ENCODE assay signal across 1 cellular context in the genomic region with DNA sequence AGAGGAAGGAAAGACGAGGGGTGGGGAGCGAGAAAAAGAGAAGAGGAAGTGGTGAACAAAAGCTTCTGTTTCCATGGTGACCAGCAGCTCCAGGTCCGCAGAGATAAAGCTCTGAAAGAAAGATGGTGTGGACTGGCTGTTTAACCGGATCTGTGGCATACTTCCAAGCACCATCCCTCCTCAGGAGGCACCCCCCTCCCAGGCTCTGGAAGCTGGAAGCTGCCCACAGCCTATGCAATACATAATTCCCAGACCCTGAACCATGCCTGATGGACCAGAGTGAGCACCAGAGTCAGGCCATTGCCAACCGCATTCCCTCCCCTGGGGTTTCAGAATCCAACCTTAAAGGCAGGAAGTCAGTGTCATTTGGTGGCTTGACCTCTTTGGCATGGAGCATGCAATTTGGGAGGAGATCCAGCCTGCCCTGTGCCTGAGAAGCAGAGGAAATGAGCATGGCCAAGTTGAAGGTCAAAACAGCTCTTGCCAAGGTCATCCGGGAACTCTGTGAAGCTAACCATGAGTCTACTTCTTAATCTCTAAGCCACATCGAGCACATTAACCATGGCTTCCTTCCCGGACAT.
A peak's percentile ranks its signal among the peaks of the same experiment; 100 is the strongest.
TF ChIP-seq lines count a peak whose summit lies in the region.

No MANE protein-coding gene starts in this region.

TF ChIP-seq in GM12878, 131 proteins besides CTCF, POLR2A, EP300 and RAD21 (continued from another document):
- TF ChIP-seq, protein P1, sequence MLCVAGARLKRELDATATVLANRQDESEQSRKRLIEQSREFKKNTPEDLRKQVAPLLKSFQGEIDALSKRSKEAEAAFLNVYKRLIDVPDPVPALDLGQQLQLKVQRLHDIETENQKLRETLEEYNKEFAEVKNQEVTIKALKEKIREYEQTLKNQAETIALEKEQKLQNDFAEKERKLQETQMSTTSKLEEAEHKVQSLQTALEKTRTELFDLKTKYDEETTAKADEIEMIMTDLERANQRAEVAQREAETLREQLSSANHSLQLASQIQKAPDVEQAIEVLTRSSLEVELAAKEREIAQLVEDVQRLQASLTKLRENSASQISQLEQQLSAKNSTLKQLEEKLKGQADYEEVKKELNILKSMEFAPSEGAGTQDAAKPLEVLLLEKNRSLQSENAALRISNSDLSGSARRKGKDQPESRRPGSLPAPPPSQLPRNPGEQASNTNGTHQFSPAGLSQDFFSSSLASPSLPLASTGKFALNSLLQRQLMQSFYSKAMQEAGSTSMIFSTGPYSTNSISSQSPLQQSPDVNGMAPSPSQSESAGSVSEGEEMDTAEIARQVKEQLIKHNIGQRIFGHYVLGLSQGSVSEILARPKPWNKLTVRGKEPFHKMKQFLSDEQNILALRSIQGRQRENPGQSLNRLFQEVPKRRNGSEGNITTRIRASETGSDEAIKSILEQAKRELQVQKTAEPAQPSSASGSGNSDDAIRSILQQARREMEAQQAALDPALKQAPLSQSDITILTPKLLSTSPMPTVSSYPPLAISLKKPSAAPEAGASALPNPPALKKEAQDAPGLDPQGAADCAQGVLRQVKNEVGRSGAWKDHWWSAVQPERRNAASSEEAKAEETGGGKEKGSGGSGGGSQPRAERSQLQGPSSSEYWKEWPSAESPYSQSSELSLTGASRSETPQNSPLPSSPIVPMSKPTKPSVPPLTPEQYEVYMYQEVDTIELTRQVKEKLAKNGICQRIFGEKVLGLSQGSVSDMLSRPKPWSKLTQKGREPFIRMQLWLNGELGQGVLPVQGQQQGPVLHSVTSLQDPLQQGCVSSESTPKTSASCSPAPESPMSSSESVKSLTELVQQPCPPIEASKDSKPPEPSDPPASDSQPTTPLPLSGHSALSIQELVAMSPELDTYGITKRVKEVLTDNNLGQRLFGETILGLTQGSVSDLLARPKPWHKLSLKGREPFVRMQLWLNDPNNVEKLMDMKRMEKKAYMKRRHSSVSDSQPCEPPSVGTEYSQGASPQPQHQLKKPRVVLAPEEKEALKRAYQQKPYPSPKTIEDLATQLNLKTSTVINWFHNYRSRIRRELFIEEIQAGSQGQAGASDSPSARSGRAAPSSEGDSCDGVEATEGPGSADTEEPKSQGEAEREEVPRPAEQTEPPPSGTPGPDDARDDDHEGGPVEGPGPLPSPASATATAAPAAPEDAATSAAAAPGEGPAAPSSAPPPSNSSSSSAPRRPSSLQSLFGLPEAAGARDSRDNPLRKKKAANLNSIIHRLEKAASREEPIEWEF (IDR thresholded peaks at IDR 0.05; ENCODE audit: insufficient replicate concordance, low read depth, low read length): no peak
- TF ChIP-seq SPI1 (IDR thresholded peaks at IDR 0.05; ENCODE audit: borderline replicate concordance, insufficient read depth, low read depth, low read length): peak; percentile 74
